8 cellular contexts compared by ENCODE assay signal in genomic region chr10:116272497-116273221, GRCh38. TPM values are rescaled to one million over a fixed set of nuclear protein-coding genes. Genes with fewer than 3 reads are reported as not detected.
DNase-seq lines count a peak whose midpoint lies in the region; ATAC-seq and TF ChIP-seq lines count a peak whose summit lies in the region.

A gene with protein sequence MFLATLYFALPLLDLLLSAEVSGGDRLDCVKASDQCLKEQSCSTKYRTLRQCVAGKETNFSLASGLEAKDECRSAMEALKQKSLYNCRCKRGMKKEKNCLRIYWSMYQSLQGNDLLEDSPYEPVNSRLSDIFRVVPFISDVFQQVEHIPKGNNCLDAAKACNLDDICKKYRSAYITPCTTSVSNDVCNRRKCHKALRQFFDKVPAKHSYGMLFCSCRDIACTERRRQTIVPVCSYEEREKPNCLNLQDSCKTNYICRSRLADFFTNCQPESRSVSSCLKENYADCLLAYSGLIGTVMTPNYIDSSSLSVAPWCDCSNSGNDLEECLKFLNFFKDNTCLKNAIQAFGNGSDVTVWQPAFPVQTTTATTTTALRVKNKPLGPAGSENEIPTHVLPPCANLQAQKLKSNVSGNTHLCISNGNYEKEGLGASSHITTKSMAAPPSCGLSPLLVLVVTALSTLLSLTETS (minus strand): TSS chr10:116273206. CDS start chr10:116272029, 1,177 bp downstream.

- intact Hi-C loops in left ventricle myocardium superior (cut with micrococcal nuclease) = no loop called here

- TF ChIP-seq CTCF in WI38 (IDR thresholded peaks at IDR 0.05; ENCODE audit: low read depth, low read length) (no peak), retinal pigment epithelial cell (conservative IDR thresholded peaks at IDR 0.05; ENCODE audit: low read depth, low read length) (peak; percentile 13)

- H3K4me3 ChIP-seq in WI38 (ENCODE audit: low read depth, low read length) (peak within 1 kb of the TSS; percentile 83), retinal pigment epithelial cell (ENCODE audit: low read length) (peak within 1 kb of the TSS; percentile 76)

- peaks cover 1% of the 10 kb centered on the region for H3K36me3 Mint-ChIP-seq in activated CD4-positive, alpha-beta T cell treated with anti-CD3 and anti-CD28 coated beads, Interleukin-2, amount 10 ng/mL, durations not matched to agents 7 days and 5 days (ENCODE audit: low read depth)

- ATAC-seq in left ventricle myocardium superior (peak; percentile 32), HG03135 (IDR thresholded peaks at IDR 0.05; ENCODE audit: unreplicated experiment) (no peak), GM21786 (IDR thresholded peaks at IDR 0.05; ENCODE audit: unreplicated experiment) (no peak)

- peaks cover 75% of the 10 kb centered on the region for H3K27me3 Mint-ChIP-seq in activated CD4-positive, alpha-beta T cell treated with anti-CD3 and anti-CD28 coated beads, Interleukin-2, amount 10 ng/mL, durations not matched to agents 7 days and 5 days

- H3K9me3 Mint-ChIP-seq in activated CD4-positive, alpha-beta T cell treated with anti-CD3 and anti-CD28 coated beads, Interleukin-2, amount 10 ng/mL, durations not matched to agents 7 days and 5 days = no peaks in the 10 kb centered on the region

- H3K4me3 Mint-ChIP-seq in activated CD4-positive, alpha-beta T cell treated with anti-CD3 and anti-CD28 coated beads, Interleukin-2, amount 10 ng/mL, durations not matched to agents 7 days and 5 days = peak within 1 kb of the TSS; percentile 46

- POLR2A ChIA-PET in activated CD4-positive, alpha-beta T cell treated with anti-CD3 and anti-CD28 coated beads, Interleukin-2, amount 10 ng/mL, durations not matched to agents 7 days and 5 days (lab: Charles Lee) = no interaction called here

- H3K27ac Mint-ChIP-seq in activated CD4-positive, alpha-beta T cell treated with anti-CD3 and anti-CD28 coated beads, Interleukin-2, amount 10 ng/mL, durations not matched to agents 7 days and 5 days = no peak within 1 kb of the TSS

- CTCF ChIA-PET in activated CD4-positive, alpha-beta T cell treated with anti-CD3 and anti-CD28 coated beads, Interleukin-2, amount 10 ng/mL, durations not matched to agents 7 days and 5 days (lab: Charles Lee) = no interaction called here

- peaks cover 10% of the 10 kb centered on the region for H3K4me1 Mint-ChIP-seq in activated CD4-positive, alpha-beta T cell treated with anti-CD3 and anti-CD28 coated beads, Interleukin-2, amount 10 ng/mL, durations not matched to agents 7 days and 5 days

- no peak for DNase-seq in activated CD4-positive, alpha-beta T cell treated with anti-CD3 and anti-CD28 coated beads, Interleukin-2, amount 10 ng/mL, durations not matched to agents 7 days and 5 days
- no peak for DNase-seq in activated CD4-positive, alpha-beta T cell treated with anti-CD3 and anti-CD28 coated beads, Interleukin-2, amount 50 U/mL, for 48 hours
- DNase-seq in left ventricle myocardium superior (peak; percentile 48), retinal pigment epithelial cell (ENCODE audit: low read depth) (no peak), putamen (ENCODE audit: low spot score) (no peak)

RNA-seq across cellular contexts. Expression of the gene that starts here (rescaled TPM):
- not detected for total RNA-seq in activated CD4-positive, alpha-beta T cell treated with anti-CD3 and anti-CD28 coated beads, Interleukin-2, amount 10 ng/mL, durations not matched to agents 7 days and 5 days
- total RNA-seq in left ventricle myocardium superior = 6.7 TPM
